ENCODE assay signal across 23 cellular contexts in genomic region chr13:95659500-95659899, GRCh38.
"Had no signal": no experiment of that assay in that cellular context is flagged by ENCODE, and none has a peak within 500 bp of the region (broad histone marks: within the 10 kb centered on the region; RNA-seq: fewer than 3 reads in every experiment).

No MANE protein-coding gene starts in this region.

- H3K27ac ChIP-seq: colonic mucosa, epithelial cell of prostate, esophagus squamous epithelium, gastrocnemius medialis, heart right ventricle, left lung, lower lobe of right lung had no signal

- ATAC-seq: effector memory CD8-positive, alpha-beta T cell; esophagus mucosa; gastrocnemius medialis; heart right ventricle; left cardiac atrium; left lung; left ventricle myocardium superior; lower lobe of right lung; mucosa of descending colon had no signal

- H3K27me3 ChIP-seq: colonic mucosa, esophagus squamous epithelium, gastrocnemius medialis had no signal

- H3K36me3 ChIP-seq: colonic mucosa, esophagus squamous epithelium, gastrocnemius medialis, heart right ventricle, left lung, lower lobe of right lung had no signal

- DNase-seq: colonic mucosa; cortex of kidney; effector CD8-positive, alpha-beta T cell; effector memory CD8-positive, alpha-beta T cell; endodermal cell; erythroblast; esophagus squamous epithelium; foreskin fibroblast; foreskin melanocyte; gastrocnemius medialis; glutamatergic neuron; head of caudate nucleus; heart right ventricle; hippocampal formation; left cardiac atrium; left lung; left ventricle myocardium superior; lower lobe of right lung; mesenchymal stem cell; mucosa of descending colon; naive B cell had no signal

- H3K4me3 ChIP-seq: colonic mucosa, esophagus squamous epithelium, gastrocnemius medialis, heart right ventricle, left lung, lower lobe of right lung, mucosa of descending colon had no signal

- H3K4me1 ChIP-seq: colonic mucosa, esophagus squamous epithelium, gastrocnemius medialis, heart right ventricle, left lung, lower lobe of right lung had no signal

- H3K9me3 ChIP-seq: colonic mucosa had no signal
